In genomic region chr3:186108106-186108940, GRCh38 we compare ENCODE assay signal across 1 cellular context.
A peak's percentile ranks its signal among the peaks of the same experiment; 100 is the strongest.
TF ChIP-seq lines count a peak whose summit lies in the region.

No MANE protein-coding gene starts in this region.

TF ChIP-seq in HepG2, 621 proteins besides CTCF, POLR2A, EP300 and RAD21 (continued from another document and continues in another):
- TF ChIP-seq, protein P1, sequence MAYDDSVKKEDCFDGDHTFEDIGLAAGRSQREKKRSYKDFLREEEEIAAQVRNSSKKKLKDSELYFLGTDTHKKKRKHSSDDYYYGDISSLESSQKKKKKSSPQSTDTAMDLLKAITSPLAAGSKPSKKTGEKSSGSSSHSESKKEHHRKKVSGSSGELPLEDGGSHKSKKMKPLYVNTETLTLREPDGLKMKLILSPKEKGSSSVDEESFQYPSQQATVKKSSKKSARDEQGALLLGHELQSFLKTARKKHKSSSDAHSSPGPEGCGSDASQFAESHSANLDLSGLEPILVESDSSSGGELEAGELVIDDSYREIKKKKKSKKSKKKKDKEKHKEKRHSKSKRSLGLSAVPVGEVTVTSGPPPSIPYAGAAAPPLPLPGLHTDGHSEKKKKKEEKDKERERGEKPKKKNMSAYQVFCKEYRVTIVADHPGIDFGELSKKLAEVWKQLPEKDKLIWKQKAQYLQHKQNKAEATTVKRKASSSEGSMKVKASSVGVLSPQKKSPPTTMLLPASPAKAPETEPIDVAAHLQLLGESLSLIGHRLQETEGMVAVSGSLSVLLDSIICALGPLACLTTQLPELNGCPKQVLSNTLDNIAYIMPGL (CRISPR knock-in tag; IDR thresholded peaks at IDR 0.05; ENCODE audit: borderline replicate concordance in 1 of 2, low read depth in 1 of 2), result peak in 1 of 2 experiments; percentile 61; a peak in 2 of 4 replicates
- TF ChIP-seq, protein P2, sequence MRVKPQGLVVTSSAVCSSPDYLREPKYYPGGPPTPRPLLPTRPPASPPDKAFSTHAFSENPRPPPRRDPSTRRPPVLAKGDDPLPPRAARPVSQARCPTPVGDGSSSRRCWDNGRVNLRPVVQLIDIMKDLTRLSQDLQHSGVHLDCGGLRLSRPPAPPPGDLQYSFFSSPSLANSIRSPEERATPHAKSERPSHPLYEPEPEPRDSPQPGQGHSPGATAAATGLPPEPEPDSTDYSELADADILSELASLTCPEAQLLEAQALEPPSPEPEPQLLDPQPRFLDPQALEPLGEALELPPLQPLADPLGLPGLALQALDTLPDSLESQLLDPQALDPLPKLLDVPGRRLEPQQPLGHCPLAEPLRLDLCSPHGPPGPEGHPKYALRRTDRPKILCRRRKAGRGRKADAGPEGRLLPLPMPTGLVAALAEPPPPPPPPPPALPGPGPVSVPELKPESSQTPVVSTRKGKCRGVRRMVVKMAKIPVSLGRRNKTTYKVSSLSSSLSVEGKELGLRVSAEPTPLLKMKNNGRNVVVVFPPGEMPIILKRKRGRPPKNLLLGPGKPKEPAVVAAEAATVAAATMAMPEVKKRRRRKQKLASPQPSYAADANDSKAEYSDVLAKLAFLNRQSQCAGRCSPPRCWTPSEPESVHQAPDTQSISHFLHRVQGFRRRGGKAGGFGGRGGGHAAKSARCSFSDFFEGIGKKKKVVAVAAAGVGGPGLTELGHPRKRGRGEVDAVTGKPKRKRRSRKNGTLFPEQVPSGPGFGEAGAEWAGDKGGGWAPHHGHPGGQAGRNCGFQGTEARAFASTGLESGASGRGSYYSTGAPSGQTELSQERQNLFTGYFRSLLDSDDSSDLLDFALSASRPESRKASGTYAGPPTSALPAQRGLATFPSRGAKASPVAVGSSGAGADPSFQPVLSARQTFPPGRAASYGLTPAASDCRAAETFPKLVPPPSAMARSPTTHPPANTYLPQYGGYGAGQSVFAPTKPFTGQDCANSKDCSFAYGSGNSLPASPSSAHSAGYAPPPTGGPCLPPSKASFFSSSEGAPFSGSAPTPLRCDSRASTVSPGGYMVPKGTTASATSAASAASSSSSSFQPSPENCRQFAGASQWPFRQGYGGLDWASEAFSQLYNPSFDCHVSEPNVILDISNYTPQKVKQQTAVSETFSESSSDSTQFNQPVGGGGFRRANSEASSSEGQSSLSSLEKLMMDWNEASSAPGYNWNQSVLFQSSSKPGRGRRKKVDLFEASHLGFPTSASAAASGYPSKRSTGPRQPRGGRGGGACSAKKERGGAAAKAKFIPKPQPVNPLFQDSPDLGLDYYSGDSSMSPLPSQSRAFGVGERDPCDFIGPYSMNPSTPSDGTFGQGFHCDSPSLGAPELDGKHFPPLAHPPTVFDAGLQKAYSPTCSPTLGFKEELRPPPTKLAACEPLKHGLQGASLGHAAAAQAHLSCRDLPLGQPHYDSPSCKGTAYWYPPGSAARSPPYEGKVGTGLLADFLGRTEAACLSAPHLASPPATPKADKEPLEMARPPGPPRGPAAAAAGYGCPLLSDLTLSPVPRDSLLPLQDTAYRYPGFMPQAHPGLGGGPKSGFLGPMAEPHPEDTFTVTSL (CRISPR knock-in tag; IDR thresholded peaks at IDR 0.05; ENCODE audit: borderline replicate concordance), result no peak
- TF ChIP-seq ARID5B (CRISPR knock-in tag; IDR thresholded peaks at IDR 0.05) (no peak), NONO (IDR thresholded peaks at IDR 0.05) (no peak), NONO (CRISPR knock-in tag; conservative IDR thresholded peaks at IDR 0.05) (peak; percentile 12; the same call in 1 of the 2 replicates), ZBTB7A (CRISPR knock-in tag; IDR thresholded peaks at IDR 0.05) (no peak; the same call in 1 of the 2 replicates), NFATC3 (CRISPR knock-in tag; IDR thresholded peaks at IDR 0.05) (no peak), GATA4 (IDR thresholded peaks at IDR 0.05; ENCODE audit: borderline replicate concordance, low read depth) (no peak), BORCS8-MEF2B (CRISPR knock-in tag; IDR thresholded peaks at IDR 0.05) (peak; percentile 5; the same call in 1 of the 2 replicates), ATF1 (CRISPR knock-in tag; IDR thresholded peaks at IDR 0.05) (no peak), ZSCAN30 (CRISPR knock-in tag; IDR thresholded peaks at IDR 0.05) (0 out of 2 replicates have a peak, but pooled peaks have one; percentile 75), PHF8 (CRISPR knock-in tag; IDR thresholded peaks at IDR 0.05) (peak; percentile 74), KAT8 (CRISPR knock-in tag; IDR thresholded peaks at IDR 0.05) (no peak), ZSCAN20 (CRISPR knock-in tag; IDR thresholded peaks at IDR 0.05; ENCODE audit: borderline replicate concordance) (no peak), ATF7-NPFF (CRISPR knock-in tag; IDR thresholded peaks at IDR 0.05; ENCODE audit: low read depth) (0 out of 2 replicates have a peak, but pooled peaks have one; percentile 11), ZNF547 (CRISPR knock-in tag; IDR thresholded peaks at IDR 0.05) (no peak), TBX3 (IDR thresholded peaks at IDR 0.05; ENCODE audit: borderline replicate concordance) (no peak), ONECUT2 (CRISPR knock-in tag; IDR thresholded peaks at IDR 0.05) (no peak), FOXM1 (CRISPR knock-in tag; IDR thresholded peaks at IDR 0.05) (no peak), ZNF740 (CRISPR knock-in tag; IDR thresholded peaks at IDR 0.05) (0 out of 2 replicates have a peak, but pooled peaks have one; percentile 15), AGO2 (optimal IDR thresholded peaks at IDR 0.05; ENCODE audit: low read depth, low read length) (peak; percentile 76), ZFP1 (CRISPR knock-in tag; IDR thresholded peaks at IDR 0.05) (no peak), ZNF24 (IDR thresholded peaks at IDR 0.05) (no peak), HNRNPLL (IDR thresholded peaks at IDR 0.05; ENCODE audit: low read depth, low read length, poor library complexity, severe bottlenecking) (peak; percentile 14), PRMT3 (CRISPR knock-in tag; IDR thresholded peaks at IDR 0.05; ENCODE audit: borderline replicate concordance, low read depth) (0 out of 2 replicates have a peak, but pooled peaks have one; percentile 7), ZNF235 (CRISPR knock-in tag; IDR thresholded peaks at IDR 0.05; ENCODE audit: borderline replicate concordance) (no peak), RBM22 (optimal IDR thresholded peaks at IDR 0.05; ENCODE audit: low read length) (peak; percentile 21), HDAC2 (CRISPR knock-in tag; IDR thresholded peaks at IDR 0.05) (no peak), THAP11 (CRISPR knock-in tag; IDR thresholded peaks at IDR 0.05) (0 out of 2 replicates have a peak, but pooled peaks have one; percentile 3), RFX1 (IDR thresholded peaks at IDR 0.05) (no peak), MAFG (CRISPR knock-in tag; IDR thresholded peaks at IDR 0.05) (no peak; the same call in 1 of the 2 replicates), ZXDC (CRISPR knock-in tag; IDR thresholded peaks at IDR 0.05) (0 out of 2 replicates have a peak, but pooled peaks have one; percentile 64), U2AF1 (optimal IDR thresholded peaks at IDR 0.05; ENCODE audit: low read depth, low read length) (no peak), CHD2 (IDR thresholded peaks at IDR 0.05; ENCODE audit: low read depth, low read length) (peak; percentile 92), ZNF781 (CRISPR knock-in tag; IDR thresholded peaks at IDR 0.05; ENCODE audit: borderline replicate concordance, not compliant biosample characterization) (peak; percentile 71), ZNF607 (CRISPR knock-in tag; IDR thresholded peaks at IDR 0.05; ENCODE audit: borderline replicate concordance) (no peak), ZSCAN22 (CRISPR knock-in tag; IDR thresholded peaks at IDR 0.05) (no peak)
- TF ChIP-seq, protein P3, sequence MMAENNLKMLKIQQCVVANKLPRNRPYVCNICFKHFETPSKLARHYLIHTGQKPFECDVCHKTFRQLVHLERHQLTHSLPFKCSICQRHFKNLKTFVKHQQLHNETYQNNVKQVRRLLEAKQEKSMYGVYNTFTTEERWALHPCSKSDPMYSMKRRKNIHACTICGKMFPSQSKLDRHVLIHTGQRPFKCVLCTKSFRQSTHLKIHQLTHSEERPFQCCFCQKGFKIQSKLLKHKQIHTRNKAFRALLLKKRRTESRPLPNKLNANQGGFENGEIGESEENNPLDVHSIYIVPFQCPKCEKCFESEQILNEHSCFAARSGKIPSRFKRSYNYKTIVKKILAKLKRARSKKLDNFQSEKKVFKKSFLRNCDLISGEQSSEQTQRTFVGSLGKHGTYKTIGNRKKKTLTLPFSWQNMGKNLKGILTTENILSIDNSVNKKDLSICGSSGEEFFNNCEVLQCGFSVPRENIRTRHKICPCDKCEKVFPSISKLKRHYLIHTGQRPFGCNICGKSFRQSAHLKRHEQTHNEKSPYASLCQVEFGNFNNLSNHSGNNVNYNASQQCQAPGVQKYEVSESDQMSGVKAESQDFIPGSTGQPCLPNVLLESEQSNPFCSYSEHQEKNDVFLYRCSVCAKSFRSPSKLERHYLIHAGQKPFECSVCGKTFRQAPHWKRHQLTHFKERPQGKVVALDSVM (CRISPR knock-in tag; IDR thresholded peaks at IDR 0.05), result peak; percentile 43; the same call in 1 of the 2 replicates
- TF ChIP-seq, protein P4, sequence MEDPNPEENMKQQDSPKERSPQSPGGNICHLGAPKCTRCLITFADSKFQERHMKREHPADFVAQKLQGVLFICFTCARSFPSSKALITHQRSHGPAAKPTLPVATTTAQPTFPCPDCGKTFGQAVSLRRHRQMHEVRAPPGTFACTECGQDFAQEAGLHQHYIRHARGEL (CRISPR knock-in tag; IDR thresholded peaks at IDR 0.05), result no peak
- TF ChIP-seq, protein P5, sequence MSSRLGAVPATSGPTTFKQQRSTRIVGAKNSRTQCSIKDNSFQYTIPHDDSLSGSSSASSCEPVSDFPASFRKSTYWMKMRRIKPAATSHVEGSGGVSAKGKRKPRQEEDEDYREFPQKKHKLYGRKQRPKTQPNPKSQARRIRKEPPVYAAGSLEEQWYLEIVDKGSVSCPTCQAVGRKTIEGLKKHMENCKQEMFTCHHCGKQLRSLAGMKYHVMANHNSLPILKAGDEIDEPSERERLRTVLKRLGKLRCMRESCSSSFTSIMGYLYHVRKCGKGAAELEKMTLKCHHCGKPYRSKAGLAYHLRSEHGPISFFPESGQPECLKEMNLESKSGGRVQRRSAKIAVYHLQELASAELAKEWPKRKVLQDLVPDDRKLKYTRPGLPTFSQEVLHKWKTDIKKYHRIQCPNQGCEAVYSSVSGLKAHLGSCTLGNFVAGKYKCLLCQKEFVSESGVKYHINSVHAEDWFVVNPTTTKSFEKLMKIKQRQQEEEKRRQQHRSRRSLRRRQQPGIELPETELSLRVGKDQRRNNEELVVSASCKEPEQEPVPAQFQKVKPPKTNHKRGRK (CRISPR knock-in tag; IDR thresholded peaks at IDR 0.05), result 0 out of 2 replicates have a peak, but pooled peaks have one; percentile 53
- TF ChIP-seq, protein P6, sequence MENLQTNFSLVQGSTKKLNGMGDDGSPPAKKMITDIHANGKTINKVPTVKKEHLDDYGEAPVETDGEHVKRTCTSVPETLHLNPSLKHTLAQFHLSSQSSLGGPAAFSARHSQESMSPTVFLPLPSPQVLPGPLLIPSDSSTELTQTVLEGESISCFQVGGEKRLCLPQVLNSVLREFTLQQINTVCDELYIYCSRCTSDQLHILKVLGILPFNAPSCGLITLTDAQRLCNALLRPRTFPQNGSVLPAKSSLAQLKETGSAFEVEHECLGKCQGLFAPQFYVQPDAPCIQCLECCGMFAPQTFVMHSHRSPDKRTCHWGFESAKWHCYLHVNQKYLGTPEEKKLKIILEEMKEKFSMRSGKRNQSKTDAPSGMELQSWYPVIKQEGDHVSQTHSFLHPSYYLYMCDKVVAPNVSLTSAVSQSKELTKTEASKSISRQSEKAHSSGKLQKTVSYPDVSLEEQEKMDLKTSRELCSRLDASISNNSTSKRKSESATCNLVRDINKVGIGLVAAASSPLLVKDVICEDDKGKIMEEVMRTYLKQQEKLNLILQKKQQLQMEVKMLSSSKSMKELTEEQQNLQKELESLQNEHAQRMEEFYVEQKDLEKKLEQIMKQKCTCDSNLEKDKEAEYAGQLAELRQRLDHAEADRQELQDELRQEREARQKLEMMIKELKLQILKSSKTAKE (CRISPR knock-in tag; IDR thresholded peaks at IDR 0.05; ENCODE audit: borderline replicate concordance), result 0 out of 2 replicates have a peak, but pooled peaks have one; percentile 22
